In genomic region chr19:29872224-29872731, GRCh38 we compare ENCODE assay signal across 8 cellular contexts.
A peak's percentile ranks its signal among the peaks of the same experiment; 100 is the strongest.
DNase-seq lines count a peak whose midpoint lies in the region; ATAC-seq and TF ChIP-seq lines count a peak whose summit lies in the region.

No MANE protein-coding gene starts in this region.

- H3K4me1 Mint-ChIP-seq in activated CD4-positive, alpha-beta T cell treated with anti-CD3 and anti-CD28 coated beads, Interleukin-2, amount 10 ng/mL, durations not matched to agents 24 days and 14 days, result peaks cover 14% of the 10 kb centered on the region
- H3K4me1 Mint-ChIP-seq in T-helper 2 cell treated with Interferon-gamma antibody and Interleukin-4, amounts not matched to agents 5 μg/mL and 100 μg/mL, for 36 hours (ENCODE audit: low read depth), result peaks cover 9% of the 10 kb centered on the region

- H3K9me3 Mint-ChIP-seq in activated CD4-positive, alpha-beta T cell treated with anti-CD3 and anti-CD28 coated beads, Interleukin-2, amount 10 ng/mL, durations not matched to agents 24 days and 14 days, result no peaks in the 10 kb centered on the region
- H3K9me3 Mint-ChIP-seq in T-helper 2 cell treated with Interferon-gamma antibody and Interleukin-4, amounts not matched to agents 5 μg/mL and 100 μg/mL, for 36 hours, result peaks cover 9% of the 10 kb centered on the region

- TF ChIP-seq CTCF in fibroblast of villous mesenchyme (IDR thresholded peaks at IDR 0.05; ENCODE audit: insufficient read depth, low read depth, low read length), result peak; percentile 19

- peak; percentile 34 for ATAC-seq in sciatic nerve
- no peak for ATAC-seq in GM21576 (IDR thresholded peaks at IDR 0.05; ENCODE audit: unreplicated experiment)

- peak overlapping the region; percentile 62 for H3K4me3 Mint-ChIP-seq in activated CD4-positive, alpha-beta T cell treated with anti-CD3 and anti-CD28 coated beads, Interleukin-2, amount 10 ng/mL, durations not matched to agents 24 days and 14 days
- H3K4me3 Mint-ChIP-seq in T-helper 2 cell treated with Interferon-gamma antibody and Interleukin-4, amounts not matched to agents 5 μg/mL and 100 μg/mL, for 36 hours, result peak overlapping the region; percentile 51

- intact Hi-C loops in activated CD4-positive, alpha-beta T cell treated with anti-CD3 and anti-CD28 coated beads, Interleukin-2, amount 10 ng/mL, durations not matched to agents 24 days and 14 days (cut with micrococcal nuclease), result loop anchor here (2.0 to 5.0 kb wide), 4 partner anchors 13 to 155 kb away; partner anchors contain the start of genes C19orf12 and CCNE1
- intact Hi-C loops in sciatic nerve (cut with DNase I), result loop anchor here (2.0 to 5.0 kb wide), 2 partner anchors 110 to 137 kb away; no protein-coding TSS in a partner anchor

- H3K27ac Mint-ChIP-seq in activated CD4-positive, alpha-beta T cell treated with anti-CD3 and anti-CD28 coated beads, Interleukin-2, amount 10 ng/mL, durations not matched to agents 24 days and 14 days, result no peak overlapping the region
- H3K27ac Mint-ChIP-seq in T-helper 2 cell treated with Interferon-gamma antibody and Interleukin-4, amounts not matched to agents 5 μg/mL and 100 μg/mL, for 36 hours, result no peak overlapping the region

- no peak overlapping the region for H3K4me3 ChIP-seq in fibroblast of villous mesenchyme (ENCODE audit: low read depth, low read length)

- peaks cover 22% of the 10 kb centered on the region for H3K27me3 Mint-ChIP-seq in activated CD4-positive, alpha-beta T cell treated with anti-CD3 and anti-CD28 coated beads, Interleukin-2, amount 10 ng/mL, durations not matched to agents 24 days and 14 days
- peaks cover 19% of the 10 kb centered on the region for H3K27me3 Mint-ChIP-seq in T-helper 2 cell treated with Interferon-gamma antibody and Interleukin-4, amounts not matched to agents 5 μg/mL and 100 μg/mL, for 36 hours (ENCODE audit: low read depth)

- H3K36me3 Mint-ChIP-seq in activated CD4-positive, alpha-beta T cell treated with anti-CD3 and anti-CD28 coated beads, Interleukin-2, amount 10 ng/mL, durations not matched to agents 24 days and 14 days (ENCODE audit: low read depth), result no peaks in the 10 kb centered on the region
- no peaks in the 10 kb centered on the region for H3K36me3 Mint-ChIP-seq in T-helper 2 cell treated with Interferon-gamma antibody and Interleukin-4, amounts not matched to agents 5 μg/mL and 100 μg/mL, for 36 hours (ENCODE audit: low read depth)

- peak; percentile 66 for DNase-seq in activated CD4-positive, alpha-beta T cell treated with anti-CD3 and anti-CD28 coated beads, Interleukin-2, amount 10 ng/mL, durations not matched to agents 24 days and 14 days
- DNase-seq in activated CD4-positive, alpha-beta T cell treated with anti-CD3 and anti-CD28 coated beads for 1 hour, result no peak
- no peak for DNase-seq in T-helper 2 cell treated with Interferon-gamma antibody and Interleukin-4, amounts not matched to agents 5 μg/mL and 100 μg/mL, for 36 hours (ENCODE audit: low spot score)
- DNase-seq in fibroblast of villous mesenchyme (ENCODE audit: low read depth) (no peak), sciatic nerve (ENCODE audit: low spot score) (no peak), NCI-H1092 (lab: John Stamatoyannopoulos, UW) (no peak), NCI-H2107 (lab: John Stamatoyannopoulos, UW) (no peak)
